ENCODE assay signal across 8 cellular contexts in genomic region chr6:162726997-162727346, GRCh38. TPM values are rescaled to one million over a fixed set of nuclear protein-coding genes. Genes with fewer than 3 reads are reported as not detected.
A peak's percentile ranks its signal among the peaks of the same experiment; 100 is the strongest.
DNase-seq lines count a peak whose midpoint lies in the region; ATAC-seq, FAIRE-seq and TF ChIP-seq lines count a peak whose summit lies in the region.

No MANE protein-coding gene starts in this region.

- TF ChIP-seq CTCF in Calu3 (IDR thresholded peaks at IDR 0.05; ENCODE audit: unreplicated experiment) (no peak), HFFc6 (IDR thresholded peaks at IDR 0.05) (no peak), esophagus muscularis mucosa (IDR thresholded peaks at IDR 0.05) (no peak), neural progenitor cell (IDR thresholded peaks at IDR 0.05) (no peak), omental fat pad (IDR thresholded peaks at IDR 0.05) (no peak)

- H2AFZ ChIP-seq in neural progenitor cell (replicated peaks) = peak overlapping the region; percentile 64

- WGBS in esophagus muscularis mucosa = 3% methylated on average over 5 of the region's 14 CpGs

- TF ChIP-seq POLR2A in esophagus muscularis mucosa (IDR thresholded peaks at IDR 0.05; ENCODE audit: low read depth) (no peak), H54 (IDR thresholded peaks at IDR 0.05; ENCODE audit: low read depth, low read length) (no peak)

- H3K4me3 ChIP-seq in SK-N-MC = peak overlapping the region; percentile 91
- H3K4me3 ChIP-seq in esophagus muscularis mucosa = peak overlapping the region; percentile 92 to 100 (median 96)
- H3K4me3 ChIP-seq in neural progenitor cell = peak overlapping the region; percentile 65

- peaks cover 15 to 17% (median 15%) of the 10 kb centered on the region in 4 donors for H3K4me1 ChIP-seq in esophagus muscularis mucosa
- H3K4me1 ChIP-seq in neural progenitor cell = peaks cover 3% of the 10 kb centered on the region

- H3K27me3 ChIP-seq in esophagus muscularis mucosa (no peaks in the 10 kb centered on the region), neural progenitor cell (peaks cover 8% of the 10 kb centered on the region)

- H3K27me3 Mint-ChIP-seq in Calu3 (ENCODE audit: unreplicated experiment) (no peaks in the 10 kb centered on the region), HFFc6 (ENCODE audit: insufficient read depth) (no peaks in the 10 kb centered on the region), neural progenitor cell (ENCODE audit: insufficient read depth, low read depth) (no peaks in the 10 kb centered on the region)

- no peak overlapping the region for H3K27ac ChIP-seq in SK-N-MC
- H3K27ac ChIP-seq in esophagus muscularis mucosa (replicated peaks in 1 of 4) = peak overlapping the region; percentile 85 to 92 (median 89)
- no peak overlapping the region for H3K27ac ChIP-seq in neural progenitor cell

- no peaks in the 10 kb centered on the region for H4K20me1 ChIP-seq in neural progenitor cell (ENCODE audit: low read depth)

- TF ChIP-seq EP300 in esophagus muscularis mucosa (IDR thresholded peaks at IDR 0.05) = no peak

- no peak for FAIRE-seq in H54 (lab: Jason Lieb, UNC)

- H3K36me3 ChIP-seq in SK-N-MC (ENCODE audit: insufficient read depth, low read length) (no peaks in the 10 kb centered on the region), esophagus muscularis mucosa (no peaks in the 10 kb centered on the region), neural progenitor cell (no peaks in the 10 kb centered on the region)

- intact Hi-C loops in Calu3 (cut with micrococcal nuclease; ENCODE audit: unreplicated experiment) = loop anchor here (10.0 kb wide), 1 partner anchor 972 kb away; no protein-coding TSS in a partner anchor
- intact Hi-C loops in esophagus muscularis mucosa (cut with DNase I) = no loop called here

- H3K9me3 ChIP-seq in SK-N-MC (ENCODE audit: low read depth, low read length) (0 out of 2 replicates have a peak, but pooled peaks cover 3% of the 10 kb centered on the region), esophagus muscularis mucosa (peaks cover 0 to 9% (median 3%) of the 10 kb centered on the region in 4 donors), neural progenitor cell (ENCODE audit: low read depth) (no peaks in the 10 kb centered on the region)

- no peaks in the 10 kb centered on the region for H3F3A ChIP-seq in neural progenitor cell (ENCODE audit: low read depth)

- H3K27ac Mint-ChIP-seq in Calu3 (ENCODE audit: unreplicated experiment) = peak overlapping the region; percentile 89
- peak overlapping the region; percentile 74 for H3K27ac Mint-ChIP-seq in HFFc6
- H3K27ac Mint-ChIP-seq in neural progenitor cell = peak overlapping the region; percentile 98

- H3K4me3 Mint-ChIP-seq in Calu3 (ENCODE audit: low read depth, unreplicated experiment) (peak overlapping the region; percentile 80), HFFc6 (peak overlapping the region; percentile 89), neural progenitor cell (peak overlapping the region; percentile 97)

- CTCF ChIA-PET in Calu3 (lab: Charles Lee) = no interaction called here

- H3K79me2 ChIP-seq in neural progenitor cell (ENCODE audit: low read depth) = no peaks in the 10 kb centered on the region

- ATAC-seq in GM19463 (IDR thresholded peaks at IDR 0.05; ENCODE audit: unreplicated experiment) (no peak), omental fat pad (ENCODE audit: low FRiP score) (no peak)

- no peak for DNase-seq in Calu3
- DNase-seq in HFFc6 = no peak
- no peak for DNase-seq in SK-N-MC (ENCODE audit: low read depth, low spot score)
- no peak for DNase-seq in esophagus muscularis mucosa (ENCODE audit: extremely low spot score)
- no peak for DNase-seq in neural progenitor cell (ENCODE audit: low spot score)
- DNase-seq in H54 (ENCODE audit: insufficient read length, low spot score) = no peak
- no peak for DNase-seq in omental fat pad (ENCODE audit: low spot score)

- H3K9me3 Mint-ChIP-seq in Calu3 (ENCODE audit: low read depth, unreplicated experiment) = no peaks in the 10 kb centered on the region
- no peaks in the 10 kb centered on the region for H3K9me3 Mint-ChIP-seq in HFFc6
- H3K9me3 Mint-ChIP-seq in neural progenitor cell = no peaks in the 10 kb centered on the region

- H3K4me2 ChIP-seq in neural progenitor cell = peak overlapping the region; percentile 74

- BruUV-seq in Calu3 (replicated peaks; lab: Mats Ljungman, UMichigan) = no TSS peak

- H3K9ac ChIP-seq in SK-N-MC (ENCODE audit: insufficient read length) = peak overlapping the region; percentile 76
- H3K9ac ChIP-seq in neural progenitor cell = no peak overlapping the region

- H3K4me1 Mint-ChIP-seq in Calu3 (ENCODE audit: low read depth, unreplicated experiment) (peaks cover 10% of the 10 kb centered on the region), HFFc6 (ENCODE audit: low read depth) (peaks cover 8% of the 10 kb centered on the region), neural progenitor cell (peaks cover 19% of the 10 kb centered on the region)

- H3K36me3 Mint-ChIP-seq in Calu3 (ENCODE audit: insufficient read depth, unreplicated experiment) (peaks cover 18% of the 10 kb centered on the region), HFFc6 (ENCODE audit: low read depth) (no peaks in the 10 kb centered on the region), neural progenitor cell (no peaks in the 10 kb centered on the region)

RNA-seq across cellular contexts. Expression of gene PRKN, which starts 0.6 kb away (rescaled TPM):
- total RNA-seq in Calu3 (2022) = 2.4 and 3.8 TPM in 2 replicates
- under 1 TPM in 1 of 6 experiments, not detected in 5; 0.32 TPM for total RNA-seq in HFFc6 (2021; fragmentation: NEBNext Ultra II Directional; extraction: Animal tissue kit (Norgen Biotek cat#: 25700))
- 10 to 100 TPM in 3 of 4 donors, 1 to 10 TPM in 1; 9.6 to 14.5 (median 10.8) TPM for total RNA-seq in esophagus muscularis mucosa
- total RNA-seq in neural progenitor cell (ENCODE audit: low replicate concordance) = 2.2 and 2.8 TPM in 2 replicates
- total RNA-seq in omental fat pad = 10 to 100 TPM in 3 of 4 donors, 1 to 10 TPM in 1; 8.4 to 44.8 (median 12.6) TPM

RNA-seq across cellular contexts. Expression of gene PACRG, which starts 0.8 kb away (rescaled TPM):
- total RNA-seq in Calu3 (2022) (1.5 TPM in 1 of 2 replicates, not detected in the other), esophagus muscularis mucosa (1 to 10 TPM in 3 of 4 donors, not detected in 1; 1.3 to 3.5 (median 1.8) TPM), neural progenitor cell (ENCODE audit: low replicate concordance) (0.30 and 0.37 TPM in 2 replicates), omental fat pad (1 to 10 TPM in 2 of 4 donors, under 1 TPM in 1, not detected in 1; 0.48 to 2.5 (median 1.3) TPM)
- not detected for total RNA-seq in HFFc6 (2021; fragmentation: NEBNext Ultra II Directional; extraction: Animal tissue kit (Norgen Biotek cat#: 25700))

Comparison
In these comparisons a context has a peak if more than half of its experiments do, and no peak if none do; other contexts are left out.
1. H3K27ac ChIP-seq: peak in esophagus muscularis mucosa (4 of 4); none in SK-N-MC (single experiment) and neural progenitor cell (single experiment).
2. Peak in every context shown above with its lines, with median percentiles within 50 percentile points of each other: H3K27ac Mint-ChIP-seq, H3K4me3 Mint-ChIP-seq and H3K4me3 ChIP-seq.